ENCODE assay signal across 8 cellular contexts in genomic region chr2:48530033-48530804, GRCh38. TPM values are rescaled to one million over a fixed set of nuclear protein-coding genes. Genes with fewer than 3 reads are reported as not detected.
DNase-seq lines count a peak whose midpoint lies in the region; ATAC-seq and TF ChIP-seq lines count a peak whose summit lies in the region.

Gene STON1, plus strand, starts transcription at chr2:48530154. Its CDS starts 50,480 bp downstream, at chr2:48580634.

- H3K9me3 Mint-ChIP-seq in activated CD8-positive, alpha-beta T cell treated with anti-CD3 and anti-CD28 coated beads, Interleukin-2, amount 10 ng/mL, durations not matched to agents 7 days and 5 days (ENCODE audit: insufficient read depth) = no peaks in the 10 kb centered on the region

- peaks cover 15% of the 10 kb centered on the region for H3K36me3 Mint-ChIP-seq in activated CD8-positive, alpha-beta T cell treated with anti-CD3 and anti-CD28 coated beads, Interleukin-2, amount 10 ng/mL, durations not matched to agents 7 days and 5 days (ENCODE audit: low read depth)

- TF ChIP-seq CTCF in tibial artery (IDR thresholded peaks at IDR 0.05) = no peak

- peak within 1 kb of the TSS; percentile 43 for H3K27ac Mint-ChIP-seq in activated CD8-positive, alpha-beta T cell treated with anti-CD3 and anti-CD28 coated beads, Interleukin-2, amount 10 ng/mL, durations not matched to agents 7 days and 5 days

- POLR2A ChIA-PET in activated CD8-positive, alpha-beta T cell treated with anti-CD3 and anti-CD28 coated beads, Interleukin-2, amount 10 ng/mL, durations not matched to agents 7 days and 5 days (lab: Charles Lee) = no interaction called here

- H3K27ac ChIP-seq in HUES64 (ENCODE audit: low read depth, low read length) (0 out of 2 replicates have a peak within 1 kb of the TSS, but pooled peaks have one; percentile 37), muscle layer of colon (ENCODE audit: low read depth, low read length) (peak within 1 kb of the TSS; percentile 92), tibial artery (peak within 1 kb of the TSS; percentile 82 to 84)

- H3K9me3 ChIP-seq in HUES64 (ENCODE audit: insufficient read depth, low read depth, low read length) (no peaks in the 10 kb centered on the region), muscle layer of colon (ENCODE audit: low read length) (no peaks in the 10 kb centered on the region), tibial artery (no peaks in the 10 kb centered on the region)

- peaks cover 4% of the 10 kb centered on the region for H3K27me3 Mint-ChIP-seq in activated CD8-positive, alpha-beta T cell treated with anti-CD3 and anti-CD28 coated beads, Interleukin-2, amount 10 ng/mL, durations not matched to agents 7 days and 5 days (ENCODE audit: low read depth)

- H3K4me1 ChIP-seq in HUES64 (ENCODE audit: insufficient read depth, low read length) (peaks cover 23% of the 10 kb centered on the region), muscle layer of colon (ENCODE audit: insufficient read depth, low read length) (peaks cover 47% of the 10 kb centered on the region), tibial artery (peaks cover 0 to 43% (median 15%) of the 10 kb centered on the region in 4 donors)

- TF ChIP-seq POLR2A in erythroblast (IDR thresholded peaks at IDR 0.05; ENCODE audit: low read length) = no peak

- H3K36me3 ChIP-seq in HUES64 (ENCODE audit: insufficient read depth, low read length) (no peaks in the 10 kb centered on the region), muscle layer of colon (ENCODE audit: insufficient read depth, low read length) (peaks cover 4% of the 10 kb centered on the region), tibial artery (no peaks in the 10 kb centered on the region)

- under 1% methylated on average over 50 of the region's 62 CpGs for WGBS in HUES64

- CTCF ChIA-PET in activated CD8-positive, alpha-beta T cell treated with anti-CD3 and anti-CD28 coated beads, Interleukin-2, amount 10 ng/mL, durations not matched to agents 7 days and 5 days (lab: Charles Lee) = interaction anchor here (1.1 kb wide), 1 partner anchor 56 kb away, joined by 3 read pairs; no protein-coding TSS in a partner anchor

- peak within 1 kb of the TSS; percentile 76 for H3K4me3 Mint-ChIP-seq in activated CD8-positive, alpha-beta T cell treated with anti-CD3 and anti-CD28 coated beads, Interleukin-2, amount 10 ng/mL, durations not matched to agents 7 days and 5 days

- H3K9ac ChIP-seq in HUES64 (ENCODE audit: low read depth, low read length) (peak within 1 kb of the TSS; percentile 68), muscle layer of colon (ENCODE audit: low read length) (peak within 1 kb of the TSS; percentile 88)

- intact Hi-C loops in tibial artery (cut with DNase I; ENCODE audit: low total_unique reads) = no loop called here

- DNase-seq in NCI-H82 (lab: John Stamatoyannopoulos, UW) (peak; percentile 74), NCI-H82 treated with DMSO at 0.1 percent for 48 hours (lab: John Stamatoyannopoulos, UW; ENCODE audit: unreplicated experiment) (no peak), erythroblast (lab: John Stamatoyannopoulos, UW) (peak; percentile 48 to 51), tibial artery (peak; percentile 51 to 81), pons (ENCODE audit: low spot score) (no peak)
- DNase-seq in activated CD8-positive, alpha-beta T cell treated with anti-CD3 and anti-CD28 coated beads, Interleukin-2, amount 10 ng/mL, durations not matched to agents 7 days and 5 days = peak; percentile 22

- peak; percentile 68 for ATAC-seq in activated CD8-positive, alpha-beta T cell treated with anti-CD3 and anti-CD28 coated beads, Interleukin-2, amount 10 ng/mL, durations not matched to agents 7 days and 5 days

- H3K27me3 ChIP-seq in HUES64 (ENCODE audit: insufficient read depth, low read length) (no peaks in the 10 kb centered on the region), muscle layer of colon (ENCODE audit: control insufficient read depth in 1 of 2, insufficient read depth in 2 of 2, low read length in 2 of 2) (no peaks in the 10 kb centered on the region), tibial artery (no peaks in the 10 kb centered on the region)

- peaks cover 5% of the 10 kb centered on the region for H3K4me1 Mint-ChIP-seq in activated CD8-positive, alpha-beta T cell treated with anti-CD3 and anti-CD28 coated beads, Interleukin-2, amount 10 ng/mL, durations not matched to agents 7 days and 5 days (ENCODE audit: low read depth)

- H3K4me3 ChIP-seq in HUES64 (ENCODE audit: low read length) (peak within 1 kb of the TSS; percentile 85), muscle layer of colon (ENCODE audit: low read depth in 1 of 2, low read length in 2 of 2) (peak within 1 kb of the TSS; percentile 39 to 76), tibial artery (peak within 1 kb of the TSS; percentile 66 to 79)

RNA-seq across cellular contexts. Expression of gene STON1, which starts in this region (rescaled TPM):
- polyA plus RNA-seq in HUES64 (2013, experiment 1 of 2) = 7.7 TPM
- polyA plus RNA-seq in HUES64 (2013, experiment 2 of 2) = 11.9 TPM
- 1 to 10 TPM; 1.6 to 1.9 TPM for total RNA-seq in activated CD8-positive, alpha-beta T cell treated with anti-CD3 and anti-CD28 coated beads, Interleukin-2, amount 10 ng/mL, durations not matched to agents 7 days and 5 days

Comparison
In these comparisons a context has a peak if more than half of its experiments do, and no peak if none do; other contexts are left out.
1. DNase-seq: peak in NCI-H82 (single experiment), activated CD8-positive, alpha-beta T cell treated with anti-CD3 and anti-CD28 coated beads, Interleukin-2, amount 10 ng/mL, durations not matched to agents 7 days and 5 days (single experiment), erythroblast (2 of 2) and tibial artery (2 of 2); none in NCI-H82 treated with DMSO at 0.1 percent for 48 hours (single experiment) and pons (single experiment).
2. H3K27ac ChIP-seq: peak in every context shown above with its lines; median percentile 92 in muscle layer of colon; 83 in tibial artery; 37 in HUES64.
3. Peak in every context shown above with its lines, with median percentiles within 50 percentile points of each other: H3K4me3 ChIP-seq.